In the genomic region with DNA sequence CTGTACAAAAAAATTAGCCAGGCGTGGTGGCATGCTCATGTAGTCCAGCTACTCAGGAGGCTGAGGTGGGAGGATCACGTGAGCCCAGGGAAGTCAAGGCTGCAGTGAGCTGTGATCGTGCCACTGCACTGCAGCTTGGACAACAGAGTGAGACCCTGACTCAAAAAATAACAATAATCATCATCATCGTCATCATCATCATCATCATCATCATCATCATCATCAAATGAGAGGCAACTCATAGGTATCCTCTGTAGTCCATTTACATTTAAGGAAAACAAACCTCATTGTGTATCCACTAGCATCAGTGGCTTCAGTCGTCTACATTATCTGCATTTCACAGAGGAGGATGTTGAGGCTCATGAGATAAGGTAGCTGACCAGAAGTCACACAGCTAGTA, we compare ENCODE assay signal across 1 cellular context.
TF ChIP-seq lines count a peak whose summit lies in the region.

No MANE protein-coding gene starts in this region.

TF ChIP-seq in K562, 482 proteins besides CTCF, POLR2A, EP300 and RAD21 (continued from another document):
- no peak for TF ChIP-seq BRF1 (IDR thresholded peaks at IDR 0.05; ENCODE audit: borderline replicate concordance, extremely low read depth, insufficient read length)
- TF ChIP-seq, protein P1, sequence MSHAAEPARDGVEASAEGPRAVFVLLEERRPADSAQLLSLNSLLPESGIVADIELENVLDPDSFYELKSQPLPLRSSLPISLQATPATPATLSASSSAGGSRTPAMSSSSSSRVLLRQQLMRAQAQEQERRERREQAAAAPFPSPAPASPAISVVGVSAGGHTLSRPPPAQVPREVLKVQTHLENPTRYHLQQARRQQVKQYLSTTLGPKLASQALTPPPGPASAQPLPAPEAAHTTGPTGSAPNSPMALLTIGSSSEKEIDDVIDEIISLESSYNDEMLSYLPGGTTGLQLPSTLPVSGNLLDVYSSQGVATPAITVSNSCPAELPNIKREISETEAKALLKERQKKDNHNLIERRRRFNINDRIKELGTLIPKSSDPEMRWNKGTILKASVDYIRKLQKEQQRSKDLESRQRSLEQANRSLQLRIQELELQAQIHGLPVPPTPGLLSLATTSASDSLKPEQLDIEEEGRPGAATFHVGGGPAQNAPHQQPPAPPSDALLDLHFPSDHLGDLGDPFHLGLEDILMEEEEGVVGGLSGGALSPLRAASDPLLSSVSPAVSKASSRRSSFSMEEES (CRISPR knock-in tag; IDR thresholded peaks at IDR 0.05), result peak; percentile 13; the same call in 1 of the 2 replicates
- no peak for TF ChIP-seq RBM14 (IDR thresholded peaks at IDR 0.05; ENCODE audit: borderline replicate concordance, insufficient read depth, low read depth, low read length)
- TF ChIP-seq PHF21A (IDR thresholded peaks at IDR 0.05; ENCODE audit: borderline replicate concordance, low read depth), result no peak
- TF ChIP-seq SIX5 (IDR thresholded peaks at IDR 0.05; ENCODE audit: borderline replicate concordance in 1 of 2, insufficient read depth in 1 of 2, low read depth in 1 of 2, low read length in 2 of 2), result no peak
- TF ChIP-seq, protein P2, sequence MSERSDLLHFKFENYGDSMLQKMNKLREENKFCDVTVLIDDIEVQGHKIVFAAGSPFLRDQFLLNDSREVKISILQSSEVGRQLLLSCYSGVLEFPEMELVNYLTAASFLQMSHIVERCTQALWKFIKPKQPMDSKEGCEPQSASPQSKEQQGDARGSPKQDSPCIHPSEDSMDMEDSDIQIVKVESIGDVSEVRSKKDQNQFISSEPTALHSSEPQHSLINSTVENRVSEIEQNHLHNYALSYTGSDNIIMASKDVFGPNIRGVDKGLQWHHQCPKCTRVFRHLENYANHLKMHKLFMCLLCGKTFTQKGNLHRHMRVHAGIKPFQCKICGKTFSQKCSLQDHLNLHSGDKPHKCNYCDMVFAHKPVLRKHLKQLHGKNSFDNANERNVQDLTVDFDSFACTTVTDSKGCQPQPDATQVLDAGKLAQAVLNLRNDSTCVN (CRISPR knock-in tag; IDR thresholded peaks at IDR 0.05), result no peak
- TF ChIP-seq, protein P3, sequence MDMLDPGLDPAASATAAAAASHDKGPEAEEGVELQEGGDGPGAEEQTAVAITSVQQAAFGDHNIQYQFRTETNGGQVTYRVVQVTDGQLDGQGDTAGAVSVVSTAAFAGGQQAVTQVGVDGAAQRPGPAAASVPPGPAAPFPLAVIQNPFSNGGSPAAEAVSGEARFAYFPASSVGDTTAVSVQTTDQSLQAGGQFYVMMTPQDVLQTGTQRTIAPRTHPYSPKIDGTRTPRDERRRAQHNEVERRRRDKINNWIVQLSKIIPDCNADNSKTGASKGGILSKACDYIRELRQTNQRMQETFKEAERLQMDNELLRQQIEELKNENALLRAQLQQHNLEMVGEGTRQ (CRISPR knock-in tag; IDR thresholded peaks at IDR 0.05), result peak; percentile 30; the same call in 1 of the 2 replicates
- TF ChIP-seq, protein P4, sequence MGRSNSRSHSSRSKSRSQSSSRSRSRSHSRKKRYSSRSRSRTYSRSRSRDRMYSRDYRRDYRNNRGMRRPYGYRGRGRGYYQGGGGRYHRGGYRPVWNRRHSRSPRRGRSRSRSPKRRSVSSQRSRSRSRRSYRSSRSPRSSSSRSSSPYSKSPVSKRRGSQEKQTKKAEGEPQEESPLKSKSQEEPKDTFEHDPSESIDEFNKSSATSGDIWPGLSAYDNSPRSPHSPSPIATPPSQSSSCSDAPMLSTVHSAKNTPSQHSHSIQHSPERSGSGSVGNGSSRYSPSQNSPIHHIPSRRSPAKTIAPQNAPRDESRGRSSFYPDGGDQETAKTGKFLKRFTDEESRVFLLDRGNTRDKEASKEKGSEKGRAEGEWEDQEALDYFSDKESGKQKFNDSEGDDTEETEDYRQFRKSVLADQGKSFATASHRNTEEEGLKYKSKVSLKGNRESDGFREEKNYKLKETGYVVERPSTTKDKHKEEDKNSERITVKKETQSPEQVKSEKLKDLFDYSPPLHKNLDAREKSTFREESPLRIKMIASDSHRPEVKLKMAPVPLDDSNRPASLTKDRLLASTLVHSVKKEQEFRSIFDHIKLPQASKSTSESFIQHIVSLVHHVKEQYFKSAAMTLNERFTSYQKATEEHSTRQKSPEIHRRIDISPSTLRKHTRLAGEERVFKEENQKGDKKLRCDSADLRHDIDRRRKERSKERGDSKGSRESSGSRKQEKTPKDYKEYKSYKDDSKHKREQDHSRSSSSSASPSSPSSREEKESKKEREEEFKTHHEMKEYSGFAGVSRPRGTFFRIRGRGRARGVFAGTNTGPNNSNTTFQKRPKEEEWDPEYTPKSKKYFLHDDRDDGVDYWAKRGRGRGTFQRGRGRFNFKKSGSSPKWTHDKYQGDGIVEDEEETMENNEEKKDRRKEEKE (IDR thresholded peaks at IDR 0.05; ENCODE audit: borderline replicate concordance in 1 of 2, control insufficient read depth in 1 of 2, low read depth in 2 of 2, low read length in 1 of 2), result no peak
- no peak for TF ChIP-seq STAT5A (IDR thresholded peaks at IDR 0.05; ENCODE audit: borderline replicate concordance, low read length)
- no peak for TF ChIP-seq RBM39 (optimal IDR thresholded peaks at IDR 0.05; ENCODE audit: low read depth, low read length)
- 0 out of 2 replicates have a peak, but pooled peaks have one; percentile 11 for TF ChIP-seq CBFA2T3 (IDR thresholded peaks at IDR 0.05)
- no peak for TF ChIP-seq MEF2D (tag; conservative IDR thresholded peaks at IDR 0.05; ENCODE audit: low read depth)
- TF ChIP-seq, protein P5, sequence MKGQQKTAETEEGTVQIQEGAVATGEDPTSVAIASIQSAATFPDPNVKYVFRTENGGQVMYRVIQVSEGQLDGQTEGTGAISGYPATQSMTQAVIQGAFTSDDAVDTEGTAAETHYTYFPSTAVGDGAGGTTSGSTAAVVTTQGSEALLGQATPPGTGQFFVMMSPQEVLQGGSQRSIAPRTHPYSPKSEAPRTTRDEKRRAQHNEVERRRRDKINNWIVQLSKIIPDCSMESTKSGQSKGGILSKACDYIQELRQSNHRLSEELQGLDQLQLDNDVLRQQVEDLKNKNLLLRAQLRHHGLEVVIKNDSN (CRISPR knock-in tag; IDR thresholded peaks at IDR 0.05), result peak; percentile 38; the same call in 1 of the 2 replicates
- TF ChIP-seq ZNF695 (CRISPR knock-in tag; IDR thresholded peaks at IDR 0.05), result no peak
- no peak for TF ChIP-seq DMBX1 (CRISPR knock-in tag; IDR thresholded peaks at IDR 0.05; ENCODE audit: borderline replicate concordance)
- no peak for TF ChIP-seq CEBPG (CRISPR knock-in tag; IDR thresholded peaks at IDR 0.05)
- TF ChIP-seq CEBPG (tag; conservative IDR thresholded peaks at IDR 0.05 in 1 of 2, IDR thresholded peaks at IDR 0.05 in 1 of 2), result no peak
- TF ChIP-seq, protein P6, sequence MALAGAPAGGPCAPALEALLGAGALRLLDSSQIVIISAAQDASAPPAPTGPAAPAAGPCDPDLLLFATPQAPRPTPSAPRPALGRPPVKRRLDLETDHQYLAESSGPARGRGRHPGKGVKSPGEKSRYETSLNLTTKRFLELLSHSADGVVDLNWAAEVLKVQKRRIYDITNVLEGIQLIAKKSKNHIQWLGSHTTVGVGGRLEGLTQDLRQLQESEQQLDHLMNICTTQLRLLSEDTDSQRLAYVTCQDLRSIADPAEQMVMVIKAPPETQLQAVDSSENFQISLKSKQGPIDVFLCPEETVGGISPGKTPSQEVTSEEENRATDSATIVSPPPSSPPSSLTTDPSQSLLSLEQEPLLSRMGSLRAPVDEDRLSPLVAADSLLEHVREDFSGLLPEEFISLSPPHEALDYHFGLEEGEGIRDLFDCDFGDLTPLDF (CRISPR knock-in tag; IDR thresholded peaks at IDR 0.05), result no peak
- TF ChIP-seq ATF1 (CRISPR knock-in tag; IDR thresholded peaks at IDR 0.05), result no peak
- peak; percentile 54 for TF ChIP-seq ATF1 (tag; IDR thresholded peaks at IDR 0.05)
- no peak for TF ChIP-seq ZNF324 (CRISPR knock-in tag; IDR thresholded peaks at IDR 0.05)
- TF ChIP-seq BHLHE40 (IDR thresholded peaks at IDR 0.05; ENCODE audit: low read length), result no peak
- no peak for TF ChIP-seq ZFP1 (CRISPR knock-in tag; IDR thresholded peaks at IDR 0.05)
- no peak for TF ChIP-seq CSDE1 (IDR thresholded peaks at IDR 0.05)
- TF ChIP-seq ARNT (IDR thresholded peaks at IDR 0.05), result no peak
- TF ChIP-seq, protein P7, sequence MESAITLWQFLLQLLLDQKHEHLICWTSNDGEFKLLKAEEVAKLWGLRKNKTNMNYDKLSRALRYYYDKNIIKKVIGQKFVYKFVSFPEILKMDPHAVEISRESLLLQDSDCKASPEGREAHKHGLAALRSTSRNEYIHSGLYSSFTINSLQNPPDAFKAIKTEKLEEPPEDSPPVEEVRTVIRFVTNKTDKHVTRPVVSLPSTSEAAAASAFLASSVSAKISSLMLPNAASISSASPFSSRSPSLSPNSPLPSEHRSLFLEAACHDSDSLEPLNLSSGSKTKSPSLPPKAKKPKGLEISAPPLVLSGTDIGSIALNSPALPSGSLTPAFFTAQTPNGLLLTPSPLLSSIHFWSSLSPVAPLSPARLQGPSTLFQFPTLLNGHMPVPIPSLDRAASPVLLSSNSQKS (CRISPR knock-in tag; IDR thresholded peaks at IDR 0.05), result no peak
- TF ChIP-seq, protein P8, sequence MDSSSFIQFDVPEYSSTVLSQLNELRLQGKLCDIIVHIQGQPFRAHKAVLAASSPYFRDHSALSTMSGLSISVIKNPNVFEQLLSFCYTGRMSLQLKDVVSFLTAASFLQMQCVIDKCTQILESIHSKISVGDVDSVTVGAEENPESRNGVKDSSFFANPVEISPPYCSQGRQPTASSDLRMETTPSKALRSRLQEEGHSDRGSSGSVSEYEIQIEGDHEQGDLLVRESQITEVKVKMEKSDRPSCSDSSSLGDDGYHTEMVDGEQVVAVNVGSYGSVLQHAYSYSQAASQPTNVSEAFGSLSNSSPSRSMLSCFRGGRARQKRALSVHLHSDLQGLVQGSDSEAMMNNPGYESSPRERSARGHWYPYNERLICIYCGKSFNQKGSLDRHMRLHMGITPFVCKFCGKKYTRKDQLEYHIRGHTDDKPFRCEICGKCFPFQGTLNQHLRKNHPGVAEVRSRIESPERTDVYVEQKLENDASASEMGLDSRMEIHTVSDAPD (CRISPR knock-in tag; IDR thresholded peaks at IDR 0.05), result no peak
- no peak for TF ChIP-seq IFI16 (CRISPR knock-in tag; IDR thresholded peaks at IDR 0.05)
- no peak for TF ChIP-seq ETV5 (CRISPR knock-in tag; IDR thresholded peaks at IDR 0.05; ENCODE audit: low read depth)
- TF ChIP-seq, protein P9, sequence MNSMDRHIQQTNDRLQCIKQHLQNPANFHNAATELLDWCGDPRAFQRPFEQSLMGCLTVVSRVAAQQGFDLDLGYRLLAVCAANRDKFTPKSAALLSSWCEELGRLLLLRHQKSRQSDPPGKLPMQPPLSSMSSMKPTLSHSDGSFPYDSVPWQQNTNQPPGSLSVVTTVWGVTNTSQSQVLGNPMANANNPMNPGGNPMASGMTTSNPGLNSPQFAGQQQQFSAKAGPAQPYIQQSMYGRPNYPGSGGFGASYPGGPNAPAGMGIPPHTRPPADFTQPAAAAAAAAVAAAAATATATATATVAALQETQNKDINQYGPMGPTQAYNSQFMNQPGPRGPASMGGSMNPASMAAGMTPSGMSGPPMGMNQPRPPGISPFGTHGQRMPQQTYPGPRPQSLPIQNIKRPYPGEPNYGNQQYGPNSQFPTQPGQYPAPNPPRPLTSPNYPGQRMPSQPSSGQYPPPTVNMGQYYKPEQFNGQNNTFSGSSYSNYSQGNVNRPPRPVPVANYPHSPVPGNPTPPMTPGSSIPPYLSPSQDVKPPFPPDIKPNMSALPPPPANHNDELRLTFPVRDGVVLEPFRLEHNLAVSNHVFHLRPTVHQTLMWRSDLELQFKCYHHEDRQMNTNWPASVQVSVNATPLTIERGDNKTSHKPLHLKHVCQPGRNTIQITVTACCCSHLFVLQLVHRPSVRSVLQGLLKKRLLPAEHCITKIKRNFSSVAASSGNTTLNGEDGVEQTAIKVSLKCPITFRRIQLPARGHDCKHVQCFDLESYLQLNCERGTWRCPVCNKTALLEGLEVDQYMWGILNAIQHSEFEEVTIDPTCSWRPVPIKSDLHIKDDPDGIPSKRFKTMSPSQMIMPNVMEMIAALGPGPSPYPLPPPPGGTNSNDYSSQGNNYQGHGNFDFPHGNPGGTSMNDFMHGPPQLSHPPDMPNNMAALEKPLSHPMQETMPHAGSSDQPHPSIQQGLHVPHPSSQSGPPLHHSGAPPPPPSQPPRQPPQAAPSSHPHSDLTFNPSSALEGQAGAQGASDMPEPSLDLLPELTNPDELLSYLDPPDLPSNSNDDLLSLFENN (IDR thresholded peaks at IDR 0.05; ENCODE audit: low read depth in 2 of 2, low read length in 2 of 2), result no peak
- TF ChIP-seq TAL1 (IDR thresholded peaks at IDR 0.05), result peak; percentile 22
- no peak for TF ChIP-seq SMARCC2 (IDR thresholded peaks at IDR 0.05; ENCODE audit: low read depth)
- no peak for TF ChIP-seq MYC (IDR thresholded peaks at IDR 0.05; ENCODE audit: low read depth, low read length)
- no peak for TF ChIP-seq MYC (CRISPR knock-in tag; IDR thresholded peaks at IDR 0.05; ENCODE audit: borderline replicate concordance, low read depth)
- TF ChIP-seq MCM2 (IDR thresholded peaks at IDR 0.05; ENCODE audit: low read depth), result no peak
- TF ChIP-seq HDAC1 (IDR thresholded peaks at IDR 0.05), result no peak
